In the genomic region with DNA sequence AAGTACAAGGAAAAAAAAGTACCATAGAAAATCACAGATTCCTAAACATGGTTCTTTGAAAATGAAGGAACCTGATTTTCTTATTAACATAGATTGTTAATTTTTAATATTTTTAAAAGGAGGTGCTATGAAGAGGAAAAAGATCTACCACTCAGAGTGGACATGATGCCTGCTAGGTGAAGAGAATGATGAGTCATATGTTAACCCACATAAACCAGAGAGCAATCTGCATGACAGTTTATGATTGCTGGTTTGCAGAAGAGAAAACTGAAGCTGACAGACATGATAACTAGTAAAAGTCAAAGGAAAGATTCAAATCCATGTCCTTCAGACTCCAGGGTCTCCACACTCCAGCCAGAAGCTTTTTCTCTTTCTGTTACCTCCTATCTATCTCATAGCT, we compare ENCODE assay signal across 12 cellular contexts.
DNase-seq lines count a peak whose midpoint lies in the region; ATAC-seq lines count a peak whose summit lies in the region.
"Had no signal": no experiment of that assay in that cellular context is flagged by ENCODE, and none has a peak within 500 bp of the region (broad histone marks: within the 10 kb centered on the region; RNA-seq: fewer than 3 reads in every experiment).

No MANE protein-coding gene starts in this region.

- ATAC-seq in GM18517 (IDR thresholded peaks at IDR 0.05; ENCODE audit: unreplicated experiment) (peak; percentile 64), GM19468 (IDR thresholded peaks at IDR 0.05; ENCODE audit: extremely low read depth, unreplicated experiment) (peak; percentile 91), HG02938 (IDR thresholded peaks at IDR 0.05; ENCODE audit: unreplicated experiment) (peak; percentile 97)
- ATAC-seq: activated CD8-positive, alpha-beta memory T cell treated with anti-CD3 and anti-CD28 coated beads, Interleukin-2, amount 10 ng/mL, durations not matched to agents 7 days and 5 days; stimulated activated naive B cell treated with anti-CD40 and anti-IgM and Interleukin-4, amounts not matched to agents 10 μg/mL and 1 μg/mL and 100 μg/mL, for 72 hours; T-helper 17 cell had no signal

- DNase-seq in NCI-H69 (lab: John Stamatoyannopoulos, UW) = peak; percentile 71
- no peak for DNase-seq in stimulated activated CD4-positive, alpha-beta T cell treated with anti-CD3 and anti-CD28 coated beads, Interleukin-4, amount 100 ng/mL, for 1 hour
- no peak for DNase-seq in NK-92 (lab: John Stamatoyannopoulos, UW; ENCODE audit: unreplicated experiment)
- no peak for DNase-seq in T-helper 9 cell
- DNase-seq in AG20443 (ENCODE audit: low spot score) = no peak
- DNase-seq: activated CD8-positive, alpha-beta memory T cell treated with anti-CD3 and anti-CD28 coated beads, Interleukin-2, amount 10 ng/mL, durations not matched to agents 7 days and 5 days; stimulated activated CD4-positive, alpha-beta T cell treated with anti-CD3 and anti-CD28 coated beads, Interleukin-1b, Interleukin-23, amount 100 ng/mL, for 48 hours; stimulated activated naive B cell treated with anti-CD40 and anti-IgM and Interleukin-4, amounts not matched to agents 10 μg/mL and 1 μg/mL and 100 μg/mL, for 72 hours; T-helper 17 cell had no signal
